In genomic region chr22:26893711-26894110, GRCh38 we compare ENCODE assay signal across 22 cellular contexts.
DNase-seq lines count a peak whose midpoint lies in the region; ATAC-seq and TF ChIP-seq lines count a peak whose summit lies in the region.
"Had no signal": no experiment of that assay in that cellular context is flagged by ENCODE, and none has a peak within 500 bp of the region (broad histone marks: within the 10 kb centered on the region; RNA-seq: fewer than 3 reads in every experiment).

No MANE protein-coding gene starts in this region.

- H2BK5ac ChIP-seq in H9 (ENCODE audit: insufficient read length, low read length): no peak overlapping the region

- H4K5ac ChIP-seq in H9 (ENCODE audit: insufficient read length, low read depth, low read length): no peak overlapping the region

- H3K4me1 ChIP-seq in H9 (ENCODE audit: insufficient read depth, low read length): no peaks in the 10 kb centered on the region; the same call in 1 of the 2 replicates
- peaks cover 22 to 54% of the 10 kb centered on the region in 2 donors for H3K4me1 ChIP-seq in ascending aorta
- H3K4me1 ChIP-seq in skeletal muscle satellite cell (ENCODE audit: control insufficient read depth, insufficient read depth, low read length): peaks cover 47% of the 10 kb centered on the region

- H3K79me2 ChIP-seq in H9 (ENCODE audit: insufficient read depth, low read length): no peaks in the 10 kb centered on the region

- H3K14ac ChIP-seq in H9 (ENCODE audit: insufficient read depth, low read length): no peak overlapping the region

- H4K8ac ChIP-seq in H9 (replicated peaks; ENCODE audit: insufficient read length, low read depth, low read length): no peak overlapping the region

- no peaks in the 10 kb centered on the region for H3K79me1 ChIP-seq in H9 (ENCODE audit: insufficient read depth, low read depth, low read length, poor library complexity, severe bottlenecking)

- TF ChIP-seq CTCF in H9 (conservative IDR thresholded peaks at IDR 0.05) (no peak), ascending aorta (IDR thresholded peaks at IDR 0.05) (no peak)

- H3K36me3 ChIP-seq in ascending aorta (no peaks in the 10 kb centered on the region), skeletal muscle satellite cell (ENCODE audit: insufficient read depth, low read length) (no peaks in the 10 kb centered on the region)
- H3K36me3 ChIP-seq: right atrium auricular region, WERI-Rb-1 had no signal

- no peak overlapping the region for H3T11ph ChIP-seq in H9 (ENCODE audit: low read length)

- H2BK12ac ChIP-seq in H9 (ENCODE audit: insufficient read length, low read depth, low read length): no peak overlapping the region

- no peak overlapping the region for H3K9ac ChIP-seq in H9 (ENCODE audit: extremely low read depth, insufficient read length, low read length)
- peak overlapping the region; percentile 70 for H3K9ac ChIP-seq in skeletal muscle satellite cell (ENCODE audit: low read depth, low read length)

- no peaks in the 10 kb centered on the region; a peak in 1 of 7 replicates for H3K36me3 Mint-ChIP-seq in H9 (ENCODE audit: insufficient read depth in 1 of 3, low read depth in 3 of 3)

- H2BK15ac ChIP-seq in H9 (ENCODE audit: low read depth, low read length): no peak overlapping the region

- no peak overlapping the region for H2BK120ac ChIP-seq in H9 (ENCODE audit: low read depth, low read length, poor library complexity, severe bottlenecking)

- DNase-seq in H9: peak; percentile 39
- no peak for DNase-seq in ascending aorta (ENCODE audit: low spot score in 2 of 2)
- DNase-seq in iPS-NIHi11 (ENCODE audit: low spot score): peak; percentile 44
- DNase-seq in activated CD8-positive, alpha-beta memory T cell treated with anti-CD3 and anti-CD28 coated beads, Interleukin-2, amount 50 U/mL, for 4 hours: no peak
- no peak for DNase-seq in germinal center (ENCODE audit: low spot score)
- DNase-seq: activated CD4-positive, alpha-beta memory T cell treated with anti-CD3 and anti-CD28 coated beads for 36 hours; activated T-cell treated with anti-CD3 and anti-CD28 coated beads, Interleukin-2, amount 50 U/mL, for 4 hours; body of pancreas; CD8-positive, alpha-beta T cell; dermis blood vessel endothelial cell; foreskin melanocyte; mucosa of descending colon; NCI-H526; T-helper 17 cell; WERI-Rb-1 had no signal

- no peak overlapping the region for H3K4ac ChIP-seq in H9 (ENCODE audit: low read depth, low read length)

- no peaks in the 10 kb centered on the region for H4K20me1 ChIP-seq in H9 (ENCODE audit: control insufficient read depth, insufficient read depth, insufficient read length)

- H3K4me2 ChIP-seq in H9 (ENCODE audit: insufficient read depth, insufficient read length, low read length): no peak overlapping the region
- H3K4me2 ChIP-seq in skeletal muscle satellite cell (ENCODE audit: low read length): no peak overlapping the region

- H3K56ac ChIP-seq in H9 (ENCODE audit: insufficient read length, low read depth, low read length): no peak overlapping the region

- ATAC-seq in HG03460 (IDR thresholded peaks at IDR 0.05; ENCODE audit: unreplicated experiment) (no peak), GM21423 (IDR thresholded peaks at IDR 0.05; ENCODE audit: unreplicated experiment) (no peak)
- ATAC-seq: activated T-cell treated with anti-CD3 and anti-CD28 coated beads, Interleukin-2, amount 50 U/mL, for 4 hours; body of pancreas; CD8-positive, alpha-beta T cell; mucosa of descending colon; stimulated activated memory B cell treated with anti-CD40 and anti-IgM and Interleukin-4, amounts not matched to agents 10 μg/mL and 1 μg/mL and 100 μg/mL, for 72 hours; T-helper 17 cell had no signal

- H3K27ac Mint-ChIP-seq in H9: no peak overlapping the region; a peak in 1 of 7 replicates
- H3K27ac Mint-ChIP-seq: activated CD4-positive, alpha-beta memory T cell treated with anti-CD3 and anti-CD28 coated beads for 36 hours; activated naive CD4-positive, alpha-beta T cell treated with anti-CD3 and anti-CD28 coated beads, Interleukin-2, amount 50 U/mL, for 24 hours; CD8-positive, alpha-beta T cell; stimulated activated memory B cell treated with anti-CD40 and anti-IgM and Interleukin-4, amounts not matched to agents 10 μg/mL and 1 μg/mL and 100 μg/mL, for 72 hours; T-helper 17 cell had no signal

- no peak overlapping the region for H3K23ac ChIP-seq in H9 (ENCODE audit: insufficient read length, low read depth, low read length)

- peaks cover 26 to 39% of the 10 kb centered on the region in 2 experiments for H3K4me1 Mint-ChIP-seq in H9
- H3K4me1 Mint-ChIP-seq: activated naive CD4-positive, alpha-beta T cell treated with anti-CD3 and anti-CD28 coated beads, Interleukin-2, amount 50 U/mL, for 24 hours; stimulated activated memory B cell treated with anti-CD40 and anti-IgM and Interleukin-4, amounts not matched to agents 10 μg/mL and 1 μg/mL and 100 μg/mL, for 72 hours; T-helper 17 cell had no signal

- H3K27me3 ChIP-seq in H9 (ENCODE audit: insufficient read depth, low read length): no peaks in the 10 kb centered on the region; the same call in 1 of the 2 replicates
- H3K27me3 ChIP-seq in ascending aorta: no peaks in the 10 kb centered on the region
- no peaks in the 10 kb centered on the region for H3K27me3 ChIP-seq in skeletal muscle satellite cell (ENCODE audit: control insufficient read depth, insufficient read depth, low read length)
- H3K27me3 ChIP-seq: body of pancreas, right atrium auricular region had no signal

- H3K4me3 Mint-ChIP-seq in H9: peak overlapping the region in 1 of 2 experiments; percentile 50; a peak in 1 of 5 replicates
- H3K4me3 Mint-ChIP-seq: activated CD4-positive, alpha-beta memory T cell treated with anti-CD3 and anti-CD28 coated beads for 36 hours; activated naive CD4-positive, alpha-beta T cell treated with anti-CD3 and anti-CD28 coated beads, Interleukin-2, amount 50 U/mL, for 24 hours; activated T-cell treated with anti-CD3 and anti-CD28 coated beads, Interleukin-2, amount 50 U/mL, for 4 hours; CD8-positive, alpha-beta T cell; stimulated activated memory B cell treated with anti-CD40 and anti-IgM and Interleukin-4, amounts not matched to agents 10 μg/mL and 1 μg/mL and 100 μg/mL, for 72 hours; T-helper 17 cell had no signal

- H2AFZ ChIP-seq in H9 (ENCODE audit: low read length): no peak overlapping the region

- intact Hi-C loops in ascending aorta (cut with DNase I): loop anchor here (5.0 to 10.0 kb wide), 3 partner anchors 89 to 971 kb away; partner anchors contain the start of gene MN1

- no peaks in the 10 kb centered on the region for H3K23me2 ChIP-seq in H9 (ENCODE audit: insufficient read length, low read depth, low read length, poor library complexity, severe bottlenecking)

- no peak overlapping the region for H3K4me3 ChIP-seq in ascending aorta
- H3K4me3 ChIP-seq in skeletal muscle satellite cell (ENCODE audit: low read length): no peak overlapping the region
- H3K4me3 ChIP-seq: body of pancreas, mucosa of descending colon, right atrium auricular region had no signal

- no peak overlapping the region for H3K18ac ChIP-seq in H9 (ENCODE audit: insufficient read length, low read depth, low read length)

- H3K9me3 Mint-ChIP-seq in H9: no peaks in the 10 kb centered on the region
- H3K9me3 Mint-ChIP-seq: activated CD4-positive, alpha-beta memory T cell treated with anti-CD3 and anti-CD28 coated beads for 36 hours; activated naive CD4-positive, alpha-beta T cell treated with anti-CD3 and anti-CD28 coated beads, Interleukin-2, amount 50 U/mL, for 24 hours; activated T-cell treated with anti-CD3 and anti-CD28 coated beads, Interleukin-2, amount 50 U/mL, for 4 hours; CD8-positive, alpha-beta T cell had no signal

- WGBS in H9 (ENCODE audit: extremely low coverage, insufficient read length, low lambda C conversion rate): no CpG with 5 or more reads among the region's 3 CpGs

- H3K27ac ChIP-seq in H9 (ENCODE audit: insufficient read length, low read depth, low read length) (no peak overlapping the region), ascending aorta (peak overlapping the region; percentile 84 to 87)
- H3K27ac ChIP-seq: epithelial cell of prostate, WERI-Rb-1 had no signal

- H3K9me3 ChIP-seq in H9 (ENCODE audit: control insufficient read depth, low read depth, low read length): no peaks in the 10 kb centered on the region
- H3K9me3 ChIP-seq in ascending aorta: no peaks in the 10 kb centered on the region
- H3K9me3 ChIP-seq in skeletal muscle satellite cell (replicated peaks; ENCODE audit: low read length): no peaks in the 10 kb centered on the region
- H3K9me3 ChIP-seq: body of pancreas, mucosa of descending colon, right atrium auricular region had no signal

- no peak overlapping the region for H2AK5ac ChIP-seq in H9 (ENCODE audit: insufficient read length, low read length)

- peaks cover 25% of the 10 kb centered on the region for H3K27me3 Mint-ChIP-seq in H9 (ENCODE audit: low read depth)

- no peak overlapping the region for H4K91ac ChIP-seq in H9 (ENCODE audit: insufficient read length, low read depth, low read length)

- H2BK20ac ChIP-seq in H9 (ENCODE audit: low read depth, low read length, poor library complexity, severe bottlenecking): no peak overlapping the region

Comparison
In these comparisons a context has a peak if more than half of its experiments do, and no peak if none do; other contexts are left out.
1. DNase-seq: peak in H9 (single experiment) and iPS-NIHi11 (single experiment); none in ascending aorta (0 of 2), activated CD8-positive, alpha-beta memory T cell treated with anti-CD3 and anti-CD28 coated beads, Interleukin-2, amount 50 U/mL, for 4 hours (single experiment) and germinal center (single experiment).